In the genomic region with DNA sequence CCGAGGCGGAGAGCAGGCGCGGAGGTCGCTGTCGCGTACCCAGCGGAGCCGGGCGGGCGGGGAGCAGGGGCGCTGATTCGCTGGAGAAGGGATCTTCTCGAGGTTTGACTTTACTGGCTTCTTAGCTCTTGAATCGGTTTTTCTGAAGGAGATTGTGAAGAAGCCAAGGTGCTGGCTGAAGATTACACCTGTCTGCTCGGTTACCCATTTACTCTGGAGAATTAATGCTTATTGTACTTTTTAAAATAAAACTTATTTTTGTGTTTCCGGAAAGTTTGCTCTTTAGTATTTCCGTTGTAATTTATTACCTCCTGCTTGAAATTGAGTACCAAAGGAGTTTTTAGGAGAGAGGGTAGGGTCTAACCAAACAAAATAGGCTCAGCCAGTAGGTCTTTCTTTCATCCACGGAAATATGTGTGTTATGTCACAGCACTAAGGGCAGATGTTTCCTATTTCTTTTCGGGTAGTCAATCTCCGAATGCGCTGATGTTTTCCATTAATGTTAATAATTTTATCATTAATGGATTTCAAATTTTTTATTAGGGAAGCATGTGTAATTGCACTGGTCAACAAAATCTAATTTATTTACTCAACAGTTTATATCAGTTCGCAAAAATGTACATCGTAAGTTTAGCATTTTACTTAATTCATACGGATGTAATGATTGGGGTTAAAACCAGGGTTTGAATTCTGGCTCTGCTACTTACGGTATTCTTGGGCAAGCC, we compare ENCODE assay signal across 9 cellular contexts. TPM values are rescaled to one million over a fixed set of nuclear protein-coding genes. Genes with fewer than 3 reads are reported as not detected.
A peak's percentile ranks its signal among the peaks of the same experiment; 100 is the strongest.
DNase-seq lines count a peak whose midpoint lies in the region; ATAC-seq and TF ChIP-seq lines count a peak whose summit lies in the region.
"Had no signal": no experiment of that assay in that cellular context is flagged by ENCODE, and none has a peak within 500 bp of the region (broad histone marks: within the 10 kb centered on the region; RNA-seq: fewer than 3 reads in every experiment).

No MANE protein-coding gene starts in this region.

- H3K9me3 ChIP-seq in Karpas-422 (ENCODE audit: low read length): no peaks in the 10 kb centered on the region
- H3K9me3 ChIP-seq in muscle layer of colon (ENCODE audit: low read length): no peaks in the 10 kb centered on the region

- no peaks in the 10 kb centered on the region for H3K27me3 Mint-ChIP-seq in CD14-positive monocyte (ENCODE audit: low read depth in 3 of 3)

- H3K36me3 ChIP-seq in Karpas-422 (ENCODE audit: insufficient read depth, low read length): no peaks in the 10 kb centered on the region
- no peaks in the 10 kb centered on the region for H3K36me3 ChIP-seq in muscle layer of colon (ENCODE audit: insufficient read depth, low read length)

- H3K4me3 ChIP-seq in Karpas-422 (ENCODE audit: low read length) (peak overlapping the region; percentile 86), muscle layer of colon (ENCODE audit: low read depth in 1 of 2, low read length in 2 of 2) (peak overlapping the region; percentile 69 to 93)

- peak overlapping the region; percentile 90 for H3K4me2 ChIP-seq in Karpas-422 (ENCODE audit: low read depth, low read length, poor library complexity, severe bottlenecking)

- peaks cover 23% of the 10 kb centered on the region for H3K4me1 Mint-ChIP-seq in CD14-positive monocyte

- H3K27ac ChIP-seq in Karpas-422 (ENCODE audit: low read length): peak overlapping the region; percentile 74
- peak overlapping the region; percentile 95 for H3K27ac ChIP-seq in caudate nucleus (ENCODE audit: low read depth, low read length)
- peak overlapping the region; percentile 83 for H3K27ac ChIP-seq in muscle layer of colon (ENCODE audit: low read depth, low read length)

- H3K9me2 ChIP-seq in Karpas-422 (replicated peaks; ENCODE audit: insufficient read depth, low read length): no peaks in the 10 kb centered on the region

- peaks cover 0 to 9% (median 5%) of the 10 kb centered on the region in 7 donors for H3K9me3 Mint-ChIP-seq in CD14-positive monocyte

- H3K27me3 ChIP-seq in Karpas-422 (ENCODE audit: low read length) (no peaks in the 10 kb centered on the region), muscle layer of colon (ENCODE audit: control insufficient read depth in 1 of 2, insufficient read depth in 2 of 2, low read length in 2 of 2) (no peaks in the 10 kb centered on the region)

- peaks cover 35% of the 10 kb centered on the region for H3K4me1 ChIP-seq in Karpas-422 (ENCODE audit: low read length)
- peaks cover 26% of the 10 kb centered on the region for H3K4me1 ChIP-seq in muscle layer of colon (ENCODE audit: insufficient read depth, low read length)

- peaks cover 38% of the 10 kb centered on the region for H3K79me2 ChIP-seq in Karpas-422 (ENCODE audit: low read length)

- peak overlapping the region; percentile 73 for H3K9ac ChIP-seq in Karpas-422 (ENCODE audit: low read length)
- peak overlapping the region; percentile 84 for H3K9ac ChIP-seq in muscle layer of colon (ENCODE audit: low read length)

- TF ChIP-seq CTCF in CD14-positive monocyte (IDR thresholded peaks at IDR 0.05): no peak

- ATAC-seq in HG02759 (IDR thresholded peaks at IDR 0.05; ENCODE audit: unreplicated experiment): no peak

- peaks cover 16 to 22% of the 10 kb centered on the region in 2 donors for H3K36me3 Mint-ChIP-seq in CD14-positive monocyte

- peak overlapping the region; percentile 98 to 100 (median 100) for H3K27ac Mint-ChIP-seq in CD14-positive monocyte

- peak overlapping the region; percentile 98 to 100 for H3K4me3 Mint-ChIP-seq in CD14-positive monocyte

- peak overlapping the region; percentile 92 for H2AFZ ChIP-seq in Karpas-422 (ENCODE audit: low read length)

- peaks cover 22% of the 10 kb centered on the region; the same call in 1 of the 2 replicates for H4K20me1 ChIP-seq in Karpas-422 (ENCODE audit: insufficient read depth, low read depth, low read length)

- intact Hi-C loops in CD14-positive monocyte (cut with micrococcal nuclease): loop anchor here (2.0 to 10.0 kb wide), 4 partner anchors 62 to 70 kb away; a partner anchor contains a TSS

- DNase-seq in CD14-positive monocyte (ENCODE audit: low spot score): no peak
- no peak for DNase-seq in Karpas-422
- DNase-seq in caudate nucleus (lab: John Stamatoyannopoulos, UW): peak in 1 of 61 donors; percentile 40
- DNase-seq in ecto neural progenitor cell (ENCODE audit: low spot score): no peak
- no peak for DNase-seq in superior temporal gyrus (ENCODE audit: extremely low spot score)
- DNase-seq in NCI-H1436 (lab: John Stamatoyannopoulos, UW): no peak

RNA-seq across cellular contexts. Expression of a gene that starts 0.5 kb away (rescaled TPM):
- polyA plus RNA-seq in CD14-positive monocyte: 100 to 1,000 TPM; 377 to 555 TPM
- total RNA-seq in Karpas-422 (2014; rRNA removed; shearing (Covaris generic); ENCODE audit: low replicate concordance): 16.1 and 79.1 TPM in 2 replicates

RNA-seq across cellular contexts. Expression of a gene that starts 0.7 kb away (rescaled TPM):
- under 1 TPM; 0.40 to 0.43 TPM for polyA plus RNA-seq in CD14-positive monocyte
- total RNA-seq in Karpas-422 (2014; rRNA removed; shearing (Covaris generic); ENCODE audit: low replicate concordance): 3.6 TPM in 1 of 2 replicates, not detected in the other
- total RNA-seq: HT1080 had no signal

RNA-seq across cellular contexts. Expression of a gene that starts 27.8 kb away (rescaled TPM):
- 10 to 100 TPM; 23.8 to 25.4 TPM for polyA plus RNA-seq in CD14-positive monocyte
- total RNA-seq in Karpas-422 (2014; rRNA removed; shearing (Covaris generic); ENCODE audit: low replicate concordance): 60.9 and 70.8 TPM in 2 replicates
